Comparison of ENCODE assay signal across 1 cellular context in genomic region chr6:43702522-43703440, GRCh38.
TF ChIP-seq lines count a peak whose summit lies in the region.

No MANE protein-coding gene starts in this region.

TF ChIP-seq in HepG2, 621 proteins besides CTCF, POLR2A, EP300 and RAD21 (continued from another document and continues in another):
- peak; percentile 53; the same call in 1 of the 2 replicates for TF ChIP-seq ZBTB20 (CRISPR knock-in tag; IDR thresholded peaks at IDR 0.05; ENCODE audit: borderline replicate concordance, low read depth)
- TF ChIP-seq ZBTB10 (CRISPR knock-in tag; IDR thresholded peaks at IDR 0.05; ENCODE audit: borderline replicate concordance): peak; percentile 38; the same call in 1 of the 2 replicates
- no peak for TF ChIP-seq RNF219 (CRISPR knock-in tag; IDR thresholded peaks at IDR 0.05)
- no peak for TF ChIP-seq GFI1 (CRISPR knock-in tag; IDR thresholded peaks at IDR 0.05; ENCODE audit: borderline replicate concordance)
- peak; percentile 31; the same call in 1 of the 2 replicates for TF ChIP-seq ZFP91 (CRISPR knock-in tag; IDR thresholded peaks at IDR 0.05; ENCODE audit: borderline replicate concordance)
- no peak for TF ChIP-seq CENPX (CRISPR knock-in tag; IDR thresholded peaks at IDR 0.05)
- no peak for TF ChIP-seq ZNF556 (CRISPR knock-in tag; IDR thresholded peaks at IDR 0.05; ENCODE audit: borderline replicate concordance)
- TF ChIP-seq NFATC3 (CRISPR knock-in tag; IDR thresholded peaks at IDR 0.05): no peak
- peak; percentile 53 for TF ChIP-seq SOX5 (CRISPR knock-in tag; IDR thresholded peaks at IDR 0.05; ENCODE audit: borderline replicate concordance)
- TF ChIP-seq ARNTL (CRISPR knock-in tag; IDR thresholded peaks at IDR 0.05): 0 out of 2 replicates have a peak, but pooled peaks have one; percentile 26
- TF ChIP-seq ZNF20 (CRISPR knock-in tag; IDR thresholded peaks at IDR 0.05): no peak
- no peak for TF ChIP-seq ZBTB34 (CRISPR knock-in tag; IDR thresholded peaks at IDR 0.05)
- no peak for TF ChIP-seq ZNF17 (CRISPR knock-in tag; IDR thresholded peaks at IDR 0.05)
- TF ChIP-seq GLMP (CRISPR knock-in tag; IDR thresholded peaks at IDR 0.05; ENCODE audit: borderline replicate concordance): no peak
- no peak for TF ChIP-seq GABPA (IDR thresholded peaks at IDR 0.05; ENCODE audit: low read depth, low read length)
- peak; percentile 45 for TF ChIP-seq GABPA (CRISPR knock-in tag; IDR thresholded peaks at IDR 0.05; ENCODE audit: low read depth)
- no peak for TF ChIP-seq ZNF737 (CRISPR knock-in tag; IDR thresholded peaks at IDR 0.05; ENCODE audit: borderline replicate concordance)
- TF ChIP-seq KAT8 (CRISPR knock-in tag; IDR thresholded peaks at IDR 0.05): peak; percentile 4; the same call in 1 of the 2 replicates
- peak; percentile 48; the same call in 1 of the 2 replicates for TF ChIP-seq RARA (CRISPR knock-in tag; IDR thresholded peaks at IDR 0.05)
- no peak for TF ChIP-seq ZBTB40 (IDR thresholded peaks at IDR 0.05)
- TF ChIP-seq ZBTB40 (CRISPR knock-in tag; IDR thresholded peaks at IDR 0.05): no peak
- TF ChIP-seq ZNF574 (CRISPR knock-in tag; IDR thresholded peaks at IDR 0.05): no peak; the same call in 1 of the 2 replicates
- TF ChIP-seq ZNF839 (CRISPR knock-in tag; IDR thresholded peaks at IDR 0.05; ENCODE audit: borderline replicate concordance): 0 out of 2 replicates have a peak, but pooled peaks have one; percentile 12
- TF ChIP-seq BRCA1 (CRISPR knock-in tag; IDR thresholded peaks at IDR 0.05): no peak
- 0 out of 2 replicates have a peak, but pooled peaks have one; percentile 13 for TF ChIP-seq ZNF34 (CRISPR knock-in tag; IDR thresholded peaks at IDR 0.05; ENCODE audit: borderline replicate concordance)
- 0 out of 2 replicates have a peak, but pooled peaks have one; percentile 17 for TF ChIP-seq IRF2 (CRISPR knock-in tag; IDR thresholded peaks at IDR 0.05)
- TF ChIP-seq MBNL3 (CRISPR knock-in tag; conservative IDR thresholded peaks at IDR 0.05): no peak
- TF ChIP-seq SUZ12 (IDR thresholded peaks at IDR 0.05; ENCODE audit: low read depth, low read length): no peak
- peak; percentile 81 for TF ChIP-seq CREB1 (IDR thresholded peaks at IDR 0.05)
- peak; percentile 90 for TF ChIP-seq CREB1 (CRISPR knock-in tag; IDR thresholded peaks at IDR 0.05)
- TF ChIP-seq NR2F2 (IDR thresholded peaks at IDR 0.05; ENCODE audit: borderline replicate concordance, low read depth): peak; percentile 15; the same call in 1 of the 2 replicates
- TF ChIP-seq ZGPAT (CRISPR knock-in tag; IDR thresholded peaks at IDR 0.05): peak; percentile 38; the same call in 1 of the 2 replicates
- TF ChIP-seq ATF7 (IDR thresholded peaks at IDR 0.05): no peak
- no peak for TF ChIP-seq ATF7 (CRISPR knock-in tag; IDR thresholded peaks at IDR 0.05)
